Comparison of ENCODE assay signal across 1 cellular context in genomic region chr19:43781630-43782310, GRCh38.
TF ChIP-seq lines count a peak whose summit lies in the region.

No MANE protein-coding gene starts in this region.

TF ChIP-seq in H1, 55 proteins besides CTCF, POLR2A, EP300 and RAD21:
- TF ChIP-seq POLR2AphosphoS5 (IDR thresholded peaks at IDR 0.05; ENCODE audit: low read depth, low read length) (no peak), EGR1 (IDR thresholded peaks at IDR 0.05; ENCODE audit: borderline replicate concordance, low read depth, low read length) (no peak), KDM4A (IDR thresholded peaks at IDR 0.05; ENCODE audit: low read depth, low read length, severe bottlenecking) (no peak), KDM1A (IDR thresholded peaks at IDR 0.05; ENCODE audit: borderline replicate concordance, low read length) (no peak), FOSL1 (IDR thresholded peaks at IDR 0.05; ENCODE audit: insufficient read depth, low read depth, low read length) (no peak), RFX5 (IDR thresholded peaks at IDR 0.05; ENCODE audit: borderline replicate concordance, low read depth, low read length) (no peak), TAF7 (optimal IDR thresholded peaks at IDR 0.05; ENCODE audit: borderline replicate concordance, low read depth, low read length) (no peak), GTF2F1 (IDR thresholded peaks at IDR 0.05; ENCODE audit: borderline replicate concordance, low read depth, low read length) (no peak), CEBPB (IDR thresholded peaks at IDR 0.05; ENCODE audit: low read depth, low read length) (no peak), TAF1 (IDR thresholded peaks at IDR 0.05; ENCODE audit: low read depth, low read length) (no peak), SP4 (IDR thresholded peaks at IDR 0.05; ENCODE audit: low read length) (no peak), BRCA1 (IDR thresholded peaks at IDR 0.05; ENCODE audit: low read depth, low read length) (no peak)
- TF ChIP-seq, protein P1, sequence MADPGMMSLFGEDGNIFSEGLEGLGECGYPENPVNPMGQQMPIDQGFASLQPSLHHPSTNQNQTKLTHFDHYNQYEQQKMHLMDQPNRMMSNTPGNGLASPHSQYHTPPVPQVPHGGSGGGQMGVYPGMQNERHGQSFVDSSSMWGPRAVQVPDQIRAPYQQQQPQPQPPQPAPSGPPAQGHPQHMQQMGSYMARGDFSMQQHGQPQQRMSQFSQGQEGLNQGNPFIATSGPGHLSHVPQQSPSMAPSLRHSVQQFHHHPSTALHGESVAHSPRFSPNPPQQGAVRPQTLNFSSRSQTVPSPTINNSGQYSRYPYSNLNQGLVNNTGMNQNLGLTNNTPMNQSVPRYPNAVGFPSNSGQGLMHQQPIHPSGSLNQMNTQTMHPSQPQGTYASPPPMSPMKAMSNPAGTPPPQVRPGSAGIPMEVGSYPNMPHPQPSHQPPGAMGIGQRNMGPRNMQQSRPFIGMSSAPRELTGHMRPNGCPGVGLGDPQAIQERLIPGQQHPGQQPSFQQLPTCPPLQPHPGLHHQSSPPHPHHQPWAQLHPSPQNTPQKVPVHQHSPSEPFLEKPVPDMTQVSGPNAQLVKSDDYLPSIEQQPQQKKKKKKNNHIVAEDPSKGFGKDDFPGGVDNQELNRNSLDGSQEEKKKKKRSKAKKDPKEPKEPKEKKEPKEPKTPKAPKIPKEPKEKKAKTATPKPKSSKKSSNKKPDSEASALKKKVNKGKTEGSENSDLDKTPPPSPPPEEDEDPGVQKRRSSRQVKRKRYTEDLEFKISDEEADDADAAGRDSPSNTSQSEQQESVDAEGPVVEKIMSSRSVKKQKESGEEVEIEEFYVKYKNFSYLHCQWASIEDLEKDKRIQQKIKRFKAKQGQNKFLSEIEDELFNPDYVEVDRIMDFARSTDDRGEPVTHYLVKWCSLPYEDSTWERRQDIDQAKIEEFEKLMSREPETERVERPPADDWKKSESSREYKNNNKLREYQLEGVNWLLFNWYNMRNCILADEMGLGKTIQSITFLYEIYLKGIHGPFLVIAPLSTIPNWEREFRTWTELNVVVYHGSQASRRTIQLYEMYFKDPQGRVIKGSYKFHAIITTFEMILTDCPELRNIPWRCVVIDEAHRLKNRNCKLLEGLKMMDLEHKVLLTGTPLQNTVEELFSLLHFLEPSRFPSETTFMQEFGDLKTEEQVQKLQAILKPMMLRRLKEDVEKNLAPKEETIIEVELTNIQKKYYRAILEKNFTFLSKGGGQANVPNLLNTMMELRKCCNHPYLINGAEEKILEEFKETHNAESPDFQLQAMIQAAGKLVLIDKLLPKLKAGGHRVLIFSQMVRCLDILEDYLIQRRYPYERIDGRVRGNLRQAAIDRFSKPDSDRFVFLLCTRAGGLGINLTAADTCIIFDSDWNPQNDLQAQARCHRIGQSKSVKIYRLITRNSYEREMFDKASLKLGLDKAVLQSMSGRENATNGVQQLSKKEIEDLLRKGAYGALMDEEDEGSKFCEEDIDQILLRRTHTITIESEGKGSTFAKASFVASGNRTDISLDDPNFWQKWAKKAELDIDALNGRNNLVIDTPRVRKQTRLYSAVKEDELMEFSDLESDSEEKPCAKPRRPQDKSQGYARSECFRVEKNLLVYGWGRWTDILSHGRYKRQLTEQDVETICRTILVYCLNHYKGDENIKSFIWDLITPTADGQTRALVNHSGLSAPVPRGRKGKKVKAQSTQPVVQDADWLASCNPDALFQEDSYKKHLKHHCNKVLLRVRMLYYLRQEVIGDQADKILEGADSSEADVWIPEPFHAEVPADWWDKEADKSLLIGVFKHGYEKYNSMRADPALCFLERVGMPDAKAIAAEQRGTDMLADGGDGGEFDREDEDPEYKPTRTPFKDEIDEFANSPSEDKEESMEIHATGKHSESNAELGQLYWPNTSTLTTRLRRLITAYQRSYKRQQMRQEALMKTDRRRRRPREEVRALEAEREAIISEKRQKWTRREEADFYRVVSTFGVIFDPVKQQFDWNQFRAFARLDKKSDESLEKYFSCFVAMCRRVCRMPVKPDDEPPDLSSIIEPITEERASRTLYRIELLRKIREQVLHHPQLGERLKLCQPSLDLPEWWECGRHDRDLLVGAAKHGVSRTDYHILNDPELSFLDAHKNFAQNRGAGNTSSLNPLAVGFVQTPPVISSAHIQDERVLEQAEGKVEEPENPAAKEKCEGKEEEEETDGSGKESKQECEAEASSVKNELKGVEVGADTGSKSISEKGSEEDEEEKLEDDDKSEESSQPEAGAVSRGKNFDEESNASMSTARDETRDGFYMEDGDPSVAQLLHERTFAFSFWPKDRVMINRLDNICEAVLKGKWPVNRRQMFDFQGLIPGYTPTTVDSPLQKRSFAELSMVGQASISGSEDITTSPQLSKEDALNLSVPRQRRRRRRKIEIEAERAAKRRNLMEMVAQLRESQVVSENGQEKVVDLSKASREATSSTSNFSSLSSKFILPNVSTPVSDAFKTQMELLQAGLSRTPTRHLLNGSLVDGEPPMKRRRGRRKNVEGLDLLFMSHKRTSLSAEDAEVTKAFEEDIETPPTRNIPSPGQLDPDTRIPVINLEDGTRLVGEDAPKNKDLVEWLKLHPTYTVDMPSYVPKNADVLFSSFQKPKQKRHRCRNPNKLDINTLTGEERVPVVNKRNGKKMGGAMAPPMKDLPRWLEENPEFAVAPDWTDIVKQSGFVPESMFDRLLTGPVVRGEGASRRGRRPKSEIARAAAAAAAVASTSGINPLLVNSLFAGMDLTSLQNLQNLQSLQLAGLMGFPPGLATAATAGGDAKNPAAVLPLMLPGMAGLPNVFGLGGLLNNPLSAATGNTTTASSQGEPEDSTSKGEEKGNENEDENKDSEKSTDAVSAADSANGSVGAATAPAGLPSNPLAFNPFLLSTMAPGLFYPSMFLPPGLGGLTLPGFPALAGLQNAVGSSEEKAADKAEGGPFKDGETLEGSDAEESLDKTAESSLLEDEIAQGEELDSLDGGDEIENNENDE (IDR thresholded peaks at IDR 0.05; ENCODE audit: insufficient replicate concordance, low read length), result no peak
